In genomic region chr20:37309290-37309689, GRCh38 we compare ENCODE assay signal across 1 cellular context.
TF ChIP-seq lines count a peak whose summit lies in the region.

No MANE protein-coding gene starts in this region.

TF ChIP-seq in SK-N-SH, 30 proteins besides CTCF, POLR2A, EP300 and RAD21 (continued from another document):
- no peak for TF ChIP-seq USF2 (IDR thresholded peaks at IDR 0.05; ENCODE audit: borderline replicate concordance, low read depth, low read length)
- TF ChIP-seq MAX (IDR thresholded peaks at IDR 0.05; ENCODE audit: low read depth): no peak
- TF ChIP-seq ELF1 (IDR thresholded peaks at IDR 0.05): no peak
- no peak for TF ChIP-seq PBX3 (IDR thresholded peaks at IDR 0.05)
- no peak for TF ChIP-seq GABPA (IDR thresholded peaks at IDR 0.05; ENCODE audit: low read depth)
- no peak for TF ChIP-seq CHD2 (IDR thresholded peaks at IDR 0.05; ENCODE audit: low read length, partially characterized antibody)
- no peak for TF ChIP-seq REST (IDR thresholded peaks at IDR 0.05; ENCODE audit: low read depth, low read length)
TF ChIP-seq in SK-N-SH: peak in this region for 0.
